Comparison of ENCODE assay signal across 9 cellular contexts in genomic region chr11:100682247-100682969, GRCh38. TPM values are rescaled to one million over a fixed set of nuclear protein-coding genes. Genes with fewer than 3 reads are reported as not detected.
DNase-seq lines count a peak whose midpoint lies in the region; ATAC-seq and TF ChIP-seq lines count a peak whose summit lies in the region.
"Had no signal": no experiment of that assay in that cellular context is flagged by ENCODE, and none has a peak within 500 bp of the region (broad histone marks: within the 10 kb centered on the region; RNA-seq: fewer than 3 reads in every experiment).

No MANE protein-coding gene starts in this region.

- no peak overlapping the region for H3K4me3 Mint-ChIP-seq in endodermal cell

- no peaks in the 10 kb centered on the region for H3K27me3 Mint-ChIP-seq in endodermal cell (ENCODE audit: insufficient read depth)

- ATAC-seq in psoas muscle = no peak
- no peak for ATAC-seq in HG03571 (IDR thresholded peaks at IDR 0.05; ENCODE audit: unreplicated experiment)

- no peak overlapping the region for H3K9ac ChIP-seq in endodermal cell (ENCODE audit: extremely low read depth, low read length, poor library complexity, severe bottlenecking)

- POLR2A ChIA-PET in HEK293T (lab: Yijun Ruan, JAX) = no interaction called here

- DNase-seq in ELR (ENCODE audit: low read depth) = peak; percentile 50
- DNase-seq in NCI-H69 (lab: John Stamatoyannopoulos, UW) = peak; percentile 48
- DNase-seq in endodermal cell = no peak
- DNase-seq in psoas muscle = no peak
- DNase-seq in NCI-H524 treated with DMSO at 0.1 percent for 48 hours (lab: John Stamatoyannopoulos, UW) = no peak
- no peak for DNase-seq in NCI-H526 (lab: John Stamatoyannopoulos, UW)
- DNase-seq in HEK293T (ENCODE audit: extremely low spot score) = no peak
- DNase-seq: activated CD4-positive, alpha-beta T cell treated with anti-CD3 and anti-CD28 coated beads, Interleukin-2, amount 50 U/mL, for 1 hour had no signal

- H3K4me1 Mint-ChIP-seq in endodermal cell = peaks cover 30% of the 10 kb centered on the region

- no peaks in the 10 kb centered on the region for H3K27me3 ChIP-seq in endodermal cell (ENCODE audit: control insufficient read depth, insufficient read depth, low read length, poor library complexity, severe bottlenecking)
- H3K27me3 ChIP-seq in psoas muscle (ENCODE audit: insufficient read depth in 3 of 3, low read length in 2 of 3) = no peaks in the 10 kb centered on the region

- intact Hi-C loops in psoas muscle (cut with DNase I) = loop anchor here (5.0 to 10.0 kb wide), 2 partner anchors 108 to 250 kb away; no protein-coding TSS in a partner anchor

- no peaks in the 10 kb centered on the region for H3K36me3 ChIP-seq in endodermal cell (ENCODE audit: control insufficient read depth, insufficient read depth, low read length)
- H3K36me3 ChIP-seq in psoas muscle (ENCODE audit: insufficient read depth in 1 of 2, low read depth in 1 of 2) = no peaks in the 10 kb centered on the region

- WGBS in endodermal cell (ENCODE audit: insufficient coverage in 1 of 2, insufficient read length in 1 of 2), 2 experiments = 86 to 89% methylated on average over 1 of the region's 2 CpGs
- 74 to 79% (median 76%) methylated on average over 2 of the region's 2 CpGs for WGBS in psoas muscle, 3 donors

- H3K9me3 ChIP-seq in endodermal cell (ENCODE audit: control insufficient read depth, low read length) (no peaks in the 10 kb centered on the region), psoas muscle (no peaks in the 10 kb centered on the region)

- TF ChIP-seq CTCF in endodermal cell (conservative IDR thresholded peaks at IDR 0.05) (peak; percentile 67), psoas muscle (IDR thresholded peaks at IDR 0.05) (peak; percentile 31)

- H3K27ac Mint-ChIP-seq in endodermal cell = no peak overlapping the region

- no peaks in the 10 kb centered on the region for H3K36me3 Mint-ChIP-seq in endodermal cell (ENCODE audit: low read depth)

- H3K9me3 Mint-ChIP-seq in endodermal cell = no peaks in the 10 kb centered on the region

- H3K4me3 ChIP-seq in endodermal cell (ENCODE audit: low read length) (no peak overlapping the region), psoas muscle (no peak overlapping the region)

- H3K27ac ChIP-seq in endodermal cell (ENCODE audit: low read depth, low read length) = no peak overlapping the region
- peak overlapping the region; percentile 6 for H3K27ac ChIP-seq in psoas muscle

- CTCF ChIA-PET in HEK293T (lab: Yijun Ruan, JAX) = no interaction called here

- peaks cover 7% of the 10 kb centered on the region for H3K4me1 ChIP-seq in endodermal cell (ENCODE audit: control insufficient read depth, insufficient read depth, low read length)
- H3K4me1 ChIP-seq in psoas muscle = no peaks in the 10 kb centered on the region

TF ChIP-seq in HEK293T, 16 proteins besides CTCF, POLR2A, EP300 and RAD21:
- no peak for TF ChIP-seq SUZ12 (IDR thresholded peaks at IDR 0.05)
- TF ChIP-seq FOXA1 (IDR thresholded peaks at IDR 0.05) = no peak
- no peak for TF ChIP-seq HDGF (IDR thresholded peaks at IDR 0.05; ENCODE audit: borderline replicate concordance)
- TF ChIP-seq NFRKB (IDR thresholded peaks at IDR 0.05) = no peak
- TF ChIP-seq ARNT (IDR thresholded peaks at IDR 0.05) = no peak
- TF ChIP-seq CTBP1 (IDR thresholded peaks at IDR 0.05; ENCODE audit: borderline replicate concordance) = no peak
- no peak for TF ChIP-seq FOXM1 (IDR thresholded peaks at IDR 0.05; ENCODE audit: borderline replicate concordance)
- no peak for TF ChIP-seq BHLHE40 (IDR thresholded peaks at IDR 0.05; ENCODE audit: borderline replicate concordance)
- no peak for TF ChIP-seq FOXK2 (IDR thresholded peaks at IDR 0.05)
- no peak for TF ChIP-seq ELF4 (IDR thresholded peaks at IDR 0.05)
- TF ChIP-seq L3MBTL2 (conservative IDR thresholded peaks at IDR 0.05) = no peak
- no peak for TF ChIP-seq PKNOX1 (IDR thresholded peaks at IDR 0.05)
- no peak for TF ChIP-seq LEF1 (IDR thresholded peaks at IDR 0.05; ENCODE audit: borderline replicate concordance)

RNA-seq across cellular contexts. Expression of gene ARHGAP42, which starts 4.7 kb away (rescaled TPM):
- total RNA-seq in endodermal cell = 100 to 1,000 TPM; 164 to 176 TPM
- polyA plus RNA-seq in endodermal cell (2013, experiment 1 of 2) = 25.5 TPM
- polyA plus RNA-seq in endodermal cell (2013, experiment 2 of 2) = 31.0 TPM
- 10 to 100 TPM in 3 of 4 donors, 1 to 10 TPM in 1; 4.8 to 12.3 (median 11.5) TPM for total RNA-seq in psoas muscle
- polyA plus RNA-seq in psoas muscle = 1 to 10 TPM; 3.8 to 7.2 (median 4.2) TPM

Comparison
In these comparisons a context has a peak if more than half of its experiments do, and no peak if none do; other contexts are left out.
1. DNase-seq: peak in ELR (single experiment) and NCI-H69 (single experiment); none in endodermal cell (single experiment), psoas muscle (0 of 2), NCI-H524 treated with DMSO at 0.1 percent for 48 hours (single experiment), NCI-H526 (0 of 2) and HEK293T (single experiment).
2. RNA of gene ARHGAP42, which starts 4.7 kb away (total RNA-seq): 164 to 176 TPM in endodermal cell; 4.8 to 12.3 TPM in psoas muscle; every median in the first group is over 10 times any median in the second.